Comparison of ENCODE assay signal across 8 cellular contexts in genomic region chr18:77899972-77900754, GRCh38.
DNase-seq lines count a peak whose midpoint lies in the region; ATAC-seq, FAIRE-seq and TF ChIP-seq lines count a peak whose summit lies in the region.

No MANE protein-coding gene starts in this region.

- no peak for DNase-seq in BJ (ENCODE audit: low read depth)
- DNase-seq in GM19239 (ENCODE audit: insufficient read length, low spot score), result peak; percentile 69
- DNase-seq in PC-9, result peak in 1 of 2 experiments; percentile 6
- DNase-seq in activated gamma-delta T cell treated with Interleukin-2 at 50 U/mL for 16 hours, result peak; percentile 42
- DNase-seq in left cardiac atrium, result peak; percentile 40
- DNase-seq in retina, result peak; percentile 79
- no peak for DNase-seq in LoVo (ENCODE audit: low spot score)

- CTCF ChIA-PET in BJ (lab: Yijun Ruan, JAX) (interaction anchor here (1.3 kb wide), 1 partner anchor 9 kb away, joined by 3 read pairs; no protein-coding TSS in a partner anchor), PC-9 (lab: Charles Lee) (interaction anchor here (0.6 kb wide), 2 partner anchors 9 to 361 kb away, joined by 3 to 4 read pairs; no protein-coding TSS in a partner anchor)

- no peaks in the 10 kb centered on the region for H3K9me2 ChIP-seq in PC-9 (ENCODE audit: insufficient read depth)

- H3F3A ChIP-seq in PC-9 (ENCODE audit: insufficient read depth, low read depth), result no peaks in the 10 kb centered on the region

- ATAC-seq in HG03280 (IDR thresholded peaks at IDR 0.05; ENCODE audit: unreplicated experiment), result peak; percentile 98
- ATAC-seq in left cardiac atrium, result peak; percentile 91 to 92

- H3K36me3 ChIP-seq in BJ (ENCODE audit: control insufficient read depth, insufficient read depth, low read length) (no peaks in the 10 kb centered on the region), PC-9 (ENCODE audit: low read depth) (no peaks in the 10 kb centered on the region)

- H3K4me1 ChIP-seq in PC-9 (replicated peaks; ENCODE audit: insufficient read depth), result no peaks in the 10 kb centered on the region

- no peaks in the 10 kb centered on the region for H3K79me2 ChIP-seq in PC-9 (ENCODE audit: low read depth)

- no peaks in the 10 kb centered on the region for H3K9me3 ChIP-seq in PC-9 (ENCODE audit: insufficient read depth, low read depth)

- no peaks in the 10 kb centered on the region for H4K20me1 ChIP-seq in PC-9 (ENCODE audit: insufficient read depth)

- intact Hi-C loops in PC-9 (cut with micrococcal nuclease; ENCODE audit: unreplicated experiment) (no loop called here), left cardiac atrium (cut with DNase I) (loop anchor here in 1 of 2 donors (10.0 kb wide), 1 partner anchor 1085 kb away; no protein-coding TSS in a partner anchor)

- POLR2A ChIA-PET in BJ (lab: Charles Lee) (no interaction called here), PC-9 (lab: Charles Lee; ENCODE audit: unreplicated experiment) (no interaction called here)

- TF ChIP-seq CTCF in BJ (IDR thresholded peaks at IDR 0.05; ENCODE audit: insufficient read depth, low read depth, low read length), result peak; percentile 47
- TF ChIP-seq CTCF in PC-9 (conservative IDR thresholded peaks at IDR 0.05), result 0 out of 2 replicates have a peak, but pooled peaks have one; percentile 48

- H2AFZ ChIP-seq in PC-9, result no peak overlapping the region

- peak overlapping the region; percentile 21; the same call in 1 of the 2 replicates for H3K4me2 ChIP-seq in PC-9

- H3K27me3 ChIP-seq in BJ (ENCODE audit: control insufficient read depth, insufficient read depth, low read length) (no peaks in the 10 kb centered on the region), PC-9 (ENCODE audit: insufficient read depth, low read depth) (peaks cover 54% of the 10 kb centered on the region)

- no peak overlapping the region for H3K4me3 ChIP-seq in BJ (ENCODE audit: low read depth, low read length)
- no peak overlapping the region for H3K4me3 ChIP-seq in PC-9

- H3K27ac ChIP-seq in PC-9, result no peak overlapping the region

- peak; percentile 65 for FAIRE-seq in GM19239 (lab: Jason Lieb, UNC)

- BruUV-seq in PC-9 (replicated peaks; lab: Mats Ljungman, UMichigan), result no TSS peak

Comparison
In these comparisons a context has a peak if more than half of its experiments do, and no peak if none do; other contexts are left out.
1. DNase-seq: peak in GM19239 (single experiment), activated gamma-delta T cell treated with Interleukin-2 at 50 U/mL for 16 hours (single experiment), left cardiac atrium (single experiment) and retina (single experiment); none in BJ (single experiment) and LoVo (single experiment).